In genomic region chrX:40090050-40090804, GRCh38 we compare ENCODE assay signal across 8 cellular contexts. TPM values are rescaled to one million over a fixed set of nuclear protein-coding genes. Genes with fewer than 3 reads are reported as not detected.
DNase-seq lines count a peak whose midpoint lies in the region; ATAC-seq and TF ChIP-seq lines count a peak whose summit lies in the region.

No MANE protein-coding gene starts in this region.

- TF ChIP-seq POLR2A in gastroesophageal sphincter (IDR thresholded peaks at IDR 0.05) (no peak), ovary (IDR thresholded peaks at IDR 0.05) (no peak)

- H3K4me3 Mint-ChIP-seq in CD8-positive, alpha-beta memory T cell = peak overlapping the region in 5 of 7 donors; percentile 40 to 78 (median 57)

- H3K36me3 Mint-ChIP-seq in CD8-positive, alpha-beta memory T cell = peaks cover 0 to 6% (median 0%) of the 10 kb centered on the region in 3 donors

- ATAC-seq in SK-N-SH treated with all-trans-retinoic acid at 6 μM for 48 hours (peak; percentile 23), gastroesophageal sphincter (peak; percentile 49), HG03521 (IDR thresholded peaks at IDR 0.05; ENCODE audit: unreplicated experiment) (no peak)

- no peaks in the 10 kb centered on the region for H3K27me3 ChIP-seq in CD8-positive, alpha-beta memory T cell (ENCODE audit: insufficient read depth, low read length, poor library complexity, severe bottlenecking)
- H3K27me3 ChIP-seq in gastroesophageal sphincter = no peaks in the 10 kb centered on the region
- no peaks in the 10 kb centered on the region for H3K27me3 ChIP-seq in ovary

- TF ChIP-seq EP300 in gastroesophageal sphincter (IDR thresholded peaks at IDR 0.05) (no peak), ovary (IDR thresholded peaks at IDR 0.05) (no peak)

- TF ChIP-seq CTCF in gastroesophageal sphincter (IDR thresholded peaks at IDR 0.05) (no peak), ovary (IDR thresholded peaks at IDR 0.05) (no peak)

- no peak for DNase-seq in CD8-positive, alpha-beta memory T cell
- peak; percentile 57 to 81 (median 73) for DNase-seq in ovary
- DNase-seq in NCI-H2029 treated with DMSO at 0.1 percent for 48 hours (lab: John Stamatoyannopoulos, UW) = no peak
- DNase-seq in NCI-H526 treated with DMSO at 0.1 percent for 48 hours (lab: John Stamatoyannopoulos, UW) = no peak
- DNase-seq in activated CD8-positive, alpha-beta memory T cell treated with anti-CD3 and anti-CD28 coated beads, Interleukin-2, amount 50 U/mL, for 48 hours = no peak

- no peak overlapping the region for H3K4me3 ChIP-seq in CD8-positive, alpha-beta memory T cell (ENCODE audit: low read length)
- H3K4me3 ChIP-seq in gastroesophageal sphincter (peak overlapping the region; percentile 30 to 51), ovary (peak overlapping the region; percentile 33)

- peaks cover 0 to 2% (median 0%) of the 10 kb centered on the region in 5 donors for H3K9me3 Mint-ChIP-seq in CD8-positive, alpha-beta memory T cell

- 0% methylated on average over 1 of the region's 63 CpGs; no CpG with 5 or more reads in 1 of the 2 donors for WGBS in gastroesophageal sphincter (ENCODE audit: low coverage in 1 of 2), 2 donors
- 4 to 9% (median 5%) methylated on average over 44 to 63 of the region's 63 CpGs for WGBS in ovary, 3 donors

- peaks cover 0 to 45% of the 10 kb centered on the region in 2 donors for H3K27me3 Mint-ChIP-seq in CD8-positive, alpha-beta memory T cell

- POLR2A ChIA-PET in CD8-positive, alpha-beta memory T cell (lab: Charles Lee) = no interaction called here

- H3K9me3 ChIP-seq in CD8-positive, alpha-beta memory T cell (ENCODE audit: low read length) = no peaks in the 10 kb centered on the region
- no peaks in the 10 kb centered on the region for H3K9me3 ChIP-seq in gastroesophageal sphincter
- no peaks in the 10 kb centered on the region for H3K9me3 ChIP-seq in ovary

- CTCF ChIA-PET in CD8-positive, alpha-beta memory T cell (lab: Charles Lee) = no interaction called here

- peaks cover 56 to 76% (median 75%) of the 10 kb centered on the region in 3 donors for H3K4me1 Mint-ChIP-seq in CD8-positive, alpha-beta memory T cell

- H3K27ac ChIP-seq in CD8-positive, alpha-beta memory T cell (ENCODE audit: low read depth, low read length) = no peak overlapping the region
- H3K27ac ChIP-seq in gastroesophageal sphincter (peak overlapping the region in 3 of 4 donors; percentile 65 to 79 (median 77)), ovary (peak overlapping the region; percentile 47 to 53)

- H3K27ac Mint-ChIP-seq in CD8-positive, alpha-beta memory T cell = peak overlapping the region in 2 of 8 donors; percentile 17

- no peaks in the 10 kb centered on the region for H3K36me3 ChIP-seq in CD8-positive, alpha-beta memory T cell (ENCODE audit: insufficient read depth, low read length)
- H3K36me3 ChIP-seq in gastroesophageal sphincter = no peaks in the 10 kb centered on the region
- H3K36me3 ChIP-seq in ovary = no peaks in the 10 kb centered on the region

- peaks cover 48% of the 10 kb centered on the region for H3K4me1 ChIP-seq in CD8-positive, alpha-beta memory T cell (ENCODE audit: insufficient read depth, low read length)
- H3K4me1 ChIP-seq in gastroesophageal sphincter (peaks cover 0 to 85% (median 5%) of the 10 kb centered on the region in 3 donors), ovary (ENCODE audit: insufficient read depth) (peaks cover 8% of the 10 kb centered on the region)

- intact Hi-C loops in ovary (cut with DNase I) = loop anchor here in 2 of 4 donors (5.0 kb wide), 2 partner anchors 77 to 358 kb away; no protein-coding TSS in a partner anchor

TF ChIP-seq in SK-N-SH treated with all-trans-retinoic acid at 6 μM for 48 hours, 23 proteins besides CTCF, POLR2A, EP300 and RAD21:
- TF ChIP-seq ZNF8 (CRISPR knock-in tag; IDR thresholded peaks at IDR 0.05) (no peak), TCF4 (CRISPR knock-in tag; IDR thresholded peaks at IDR 0.05; ENCODE audit: borderline replicate concordance) (no peak), RARB (CRISPR knock-in tag; IDR thresholded peaks at IDR 0.05) (no peak), ZNF70 (CRISPR knock-in tag; IDR thresholded peaks at IDR 0.05) (no peak), TOX (CRISPR knock-in tag; IDR thresholded peaks at IDR 0.05; ENCODE audit: borderline replicate concordance) (no peak), ARNTL (CRISPR knock-in tag; IDR thresholded peaks at IDR 0.05; ENCODE audit: borderline replicate concordance, low read depth) (no peak), PPARA (CRISPR knock-in tag; IDR thresholded peaks at IDR 0.05; ENCODE audit: borderline replicate concordance) (no peak), OSR1 (CRISPR knock-in tag; IDR thresholded peaks at IDR 0.05) (no peak), ZFP3 (CRISPR knock-in tag; IDR thresholded peaks at IDR 0.05) (no peak), ESRRG (CRISPR knock-in tag; IDR thresholded peaks at IDR 0.05) (no peak)

RNA-seq across cellular contexts. Expression of gene BCOR, which starts 7.5 kb away (rescaled TPM):
- 10 to 100 TPM; 62.6 to 67.7 TPM for total RNA-seq in CD8-positive, alpha-beta memory T cell
- 7.2 TPM for polyA plus RNA-seq in CD8-positive, alpha-beta memory T cell
- total RNA-seq in gastroesophageal sphincter (10 to 100 TPM; 18.4 to 27.4 (median 21.4) TPM), ovary (10 to 100 TPM; 25.0 to 57.2 (median 43.2) TPM)
- polyA plus RNA-seq in ovary = 10 to 100 TPM; 17.7 to 22.0 TPM

Comparison
In these comparisons a context has a peak if more than half of its experiments do, and no peak if none do; other contexts are left out.
1. DNase-seq: peak in ovary (5 of 5); none in CD8-positive, alpha-beta memory T cell (0 of 5), NCI-H2029 treated with DMSO at 0.1 percent for 48 hours (single experiment), NCI-H526 treated with DMSO at 0.1 percent for 48 hours (single experiment) and activated CD8-positive, alpha-beta memory T cell treated with anti-CD3 and anti-CD28 coated beads, Interleukin-2, amount 50 U/mL, for 48 hours (single experiment).